ENCODE assay signal across 25 cellular contexts in the genomic region with DNA sequence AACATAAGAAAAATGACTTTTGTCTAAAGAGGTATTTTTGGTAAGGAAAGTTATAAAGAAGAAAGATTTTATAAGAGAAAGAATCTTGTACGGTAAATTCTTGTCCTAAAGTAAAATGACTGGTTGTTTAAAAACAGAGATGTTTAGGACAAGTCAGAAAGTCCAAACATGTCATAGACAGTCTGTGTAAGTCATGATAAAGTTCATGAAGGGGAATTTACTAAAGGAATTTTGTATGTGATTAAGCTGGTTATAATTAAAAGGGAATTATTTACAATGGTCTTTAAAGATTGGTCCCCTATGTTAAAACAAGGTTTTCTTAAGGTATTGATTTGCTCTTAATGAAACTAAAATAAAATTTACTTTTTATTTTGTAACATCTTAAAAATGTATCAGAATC.
DNase-seq lines count a peak whose midpoint lies in the region; ATAC-seq and TF ChIP-seq lines count a peak whose summit lies in the region.
"Had no signal": no experiment of that assay in that cellular context is flagged by ENCODE, and none has a peak within 500 bp of the region (broad histone marks: within the 10 kb centered on the region; RNA-seq: fewer than 3 reads in every experiment).

No MANE protein-coding gene starts in this region.

- peak; percentile 31 for DNase-seq in DMS53 (lab: John Stamatoyannopoulos, UW)
- DNase-seq in DMS53 treated with DMSO at 0.1 percent for 48 hours (lab: John Stamatoyannopoulos, UW; ENCODE audit: unreplicated experiment): no peak
- DNase-seq in OCI-M1 (lab: John Stamatoyannopoulos, UW): peak; percentile 13
- DNase-seq in iPS DF 19.7 (ENCODE audit: low read depth, low spot score): peak; percentile 9
- DNase-seq in naive thymus-derived CD4-positive, alpha-beta T cell: no peak
- DNase-seq in dorsolateral prefrontal cortex: no peak
- no peak for DNase-seq in C1 segment of cervical spinal cord (lab: John Stamatoyannopoulos, UW)
- DNase-seq: 8988T; CD4-positive, CD25-positive, alpha-beta regulatory T cell; COR-L47; DMS153; EL; HFFc6; KG1; NCI-H1048; NCI-H146; NCI-H2029 treated with DMSO at 0.1 percent for 48 hours; NCI-H510A; NCI-H748 treated with DMSO at 0.1 percent for 48 hours; Peyer's patch; Right ventricle myocardium superior; SW 1271 had no signal

- intact Hi-C loops in naive thymus-derived CD4-positive, alpha-beta T cell (cut with micrococcal nuclease): no loop called here
- intact Hi-C loops in dorsolateral prefrontal cortex (cut with DNase I): no loop called here

- H3K27ac ChIP-seq in HEK293 (ENCODE audit: extremely low read depth, low read depth, low read length): no peak overlapping the region
- no peak overlapping the region for H3K27ac ChIP-seq in naive thymus-derived CD4-positive, alpha-beta T cell (ENCODE audit: low read depth, low read length)
- no peak overlapping the region for H3K27ac ChIP-seq in dorsolateral prefrontal cortex
- H3K27ac ChIP-seq: Peyer's patch had no signal

- H3K27me3 Mint-ChIP-seq in naive thymus-derived CD4-positive, alpha-beta T cell: peaks cover 0 to 6% (median 5%) of the 10 kb centered on the region in 5 donors

- H3K4me3 ChIP-seq in HEK293 (ENCODE audit: low read depth, low read length) (no peak overlapping the region), dorsolateral prefrontal cortex (no peak overlapping the region)
- no peak overlapping the region for H3K4me3 ChIP-seq in naive thymus-derived CD4-positive, alpha-beta T cell (ENCODE audit: low read length)
- H3K4me3 ChIP-seq: Peyer's patch had no signal

- peaks cover 0 to 29% (median 8%) of the 10 kb centered on the region in 11 donors for H3K9me3 Mint-ChIP-seq in naive thymus-derived CD4-positive, alpha-beta T cell

- H3K36me3 Mint-ChIP-seq in naive thymus-derived CD4-positive, alpha-beta T cell: peaks cover 0 to 14% (median 3%) of the 10 kb centered on the region in 5 donors
- H3K36me3 Mint-ChIP-seq: CD4-positive, CD25-positive, alpha-beta regulatory T cell had no signal

- CTCF ChIA-PET in HEK293 (lab: Yijun Ruan, JAX): no interaction called here
- CTCF ChIA-PET in naive thymus-derived CD4-positive, alpha-beta T cell (lab: Charles Lee): no interaction called here

- H3K4me1 Mint-ChIP-seq in naive thymus-derived CD4-positive, alpha-beta T cell: no peaks in the 10 kb centered on the region
- H3K4me1 Mint-ChIP-seq: B cell; CD4-positive, CD25-positive, alpha-beta regulatory T cell had no signal

- ATAC-seq in naive thymus-derived CD4-positive, alpha-beta T cell: no peak
- ATAC-seq: HepG2 had no signal

- no peak overlapping the region for H3K27ac Mint-ChIP-seq in naive thymus-derived CD4-positive, alpha-beta T cell
- H3K27ac Mint-ChIP-seq: B cell; CD4-positive, CD25-positive, alpha-beta regulatory T cell; HFFc6 had no signal

- no peaks in the 10 kb centered on the region for H3K27me3 ChIP-seq in naive thymus-derived CD4-positive, alpha-beta T cell (ENCODE audit: control insufficient read depth in 2 of 2, insufficient read depth in 2 of 2, low read length in 2 of 2)
- peaks cover 0 to 2% (median 0%) of the 10 kb centered on the region in 45 donors for H3K27me3 ChIP-seq in dorsolateral prefrontal cortex
- H3K27me3 ChIP-seq: Peyer's patch had no signal

- no peak overlapping the region for H3K4me3 Mint-ChIP-seq in naive thymus-derived CD4-positive, alpha-beta T cell
- H3K4me3 Mint-ChIP-seq: B cell; CD4-positive, CD25-positive, alpha-beta regulatory T cell; HFFc6 had no signal

- no peaks in the 10 kb centered on the region for H3K36me3 ChIP-seq in HEK293 (ENCODE audit: control insufficient read depth in 2 of 2, insufficient read depth in 1 of 2, low read length in 2 of 2)
- H3K36me3 ChIP-seq in naive thymus-derived CD4-positive, alpha-beta T cell (ENCODE audit: control insufficient read depth in 2 of 3, insufficient read depth in 3 of 3, low read length in 3 of 3): no peaks in the 10 kb centered on the region
- H3K36me3 ChIP-seq: Peyer's patch had no signal

- H3K9me3 ChIP-seq in HEK293 (ENCODE audit: control insufficient read depth, insufficient read depth, low read depth, low read length): no peaks in the 10 kb centered on the region
- no peaks in the 10 kb centered on the region for H3K9me3 ChIP-seq in naive thymus-derived CD4-positive, alpha-beta T cell (ENCODE audit: control insufficient read depth in 2 of 3, low read length in 3 of 3)

- POLR2A ChIA-PET in HEK293 (lab: Yijun Ruan, JAX): no interaction called here
- POLR2A ChIA-PET in naive thymus-derived CD4-positive, alpha-beta T cell (lab: Charles Lee): no interaction called here

- no peaks in the 10 kb centered on the region for H3K4me1 ChIP-seq in HEK293 (ENCODE audit: control insufficient read depth, insufficient read depth, low read length)
- no peaks in the 10 kb centered on the region for H3K4me1 ChIP-seq in naive thymus-derived CD4-positive, alpha-beta T cell (ENCODE audit: control insufficient read depth in 2 of 2, insufficient read depth in 2 of 2, low read length in 2 of 2)
- H3K4me1 ChIP-seq: Peyer's patch had no signal

- TF ChIP-seq CTCF in HEK293 (tag by site-specific recombination; IDR thresholded peaks at IDR 0.05) (no peak), dorsolateral prefrontal cortex (IDR thresholded peaks at IDR 0.05 in 54 of 56, conservative IDR thresholded peaks at IDR 0.05 in 2 of 56; ENCODE audit: low read depth in 1 of 56, partially characterized antibody in 56 of 56) (no peak)

TF ChIP-seq in HEK293, 187 proteins besides CTCF, POLR2A, EP300 and RAD21:
- TF ChIP-seq ZNF510 (tag by site-specific recombination; IDR thresholded peaks at IDR 0.05; ENCODE audit: insufficient replicate concordance) (peak; percentile 51), TCF7L2 (IDR thresholded peaks at IDR 0.05; ENCODE audit: borderline replicate concordance, low read depth, low read length) (no peak), ZNF626 (tag by site-specific recombination; IDR thresholded peaks at IDR 0.05) (no peak), ZNF2 (tag by site-specific recombination; IDR thresholded peaks at IDR 0.05) (no peak), ZNF561 (tag by site-specific recombination; IDR thresholded peaks at IDR 0.05; ENCODE audit: borderline replicate concordance) (no peak), ZNF670 (tag by site-specific recombination; IDR thresholded peaks at IDR 0.05; ENCODE audit: low read depth) (no peak), ZNF549 (tag by site-specific recombination; IDR thresholded peaks at IDR 0.05) (peak; percentile 60; the same call in 1 of the 2 replicates), TRIM28 (IDR thresholded peaks at IDR 0.05; ENCODE audit: borderline replicate concordance, low read length) (peak; percentile 87; the same call in 1 of the 2 replicates), ZNF791 (tag by site-specific recombination; IDR thresholded peaks at IDR 0.05) (no peak), SETDB1 (IDR thresholded peaks at IDR 0.05; ENCODE audit: insufficient read length, low read length) (peak; percentile 99), PRDM1 (tag by site-specific recombination; IDR thresholded peaks at IDR 0.05) (no peak), ZNF433 (tag by site-specific recombination; IDR thresholded peaks at IDR 0.05; ENCODE audit: low read depth) (no peak)
- TF ChIP-seq, protein P1, sequence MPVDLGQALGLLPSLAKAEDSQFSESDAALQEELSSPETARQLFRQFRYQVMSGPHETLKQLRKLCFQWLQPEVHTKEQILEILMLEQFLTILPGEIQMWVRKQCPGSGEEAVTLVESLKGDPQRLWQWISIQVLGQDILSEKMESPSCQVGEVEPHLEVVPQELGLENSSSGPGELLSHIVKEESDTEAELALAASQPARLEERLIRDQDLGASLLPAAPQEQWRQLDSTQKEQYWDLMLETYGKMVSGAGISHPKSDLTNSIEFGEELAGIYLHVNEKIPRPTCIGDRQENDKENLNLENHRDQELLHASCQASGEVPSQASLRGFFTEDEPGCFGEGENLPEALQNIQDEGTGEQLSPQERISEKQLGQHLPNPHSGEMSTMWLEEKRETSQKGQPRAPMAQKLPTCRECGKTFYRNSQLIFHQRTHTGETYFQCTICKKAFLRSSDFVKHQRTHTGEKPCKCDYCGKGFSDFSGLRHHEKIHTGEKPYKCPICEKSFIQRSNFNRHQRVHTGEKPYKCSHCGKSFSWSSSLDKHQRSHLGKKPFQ (tag by site-specific recombination; IDR thresholded peaks at IDR 0.05): no peak
TF ChIP-seq in HEK293: peak in this region for 4.

Comparison
In these comparisons a context has a peak if more than half of its experiments do, and no peak if none do; other contexts are left out.
1. DNase-seq: peak in DMS53 (single experiment), OCI-M1 (single experiment) and iPS DF 19.7 (single experiment); none in DMS53 treated with DMSO at 0.1 percent for 48 hours (single experiment), naive thymus-derived CD4-positive, alpha-beta T cell (0 of 9), dorsolateral prefrontal cortex (0 of 10) and C1 segment of cervical spinal cord (0 of 14).